In the genomic region with DNA sequence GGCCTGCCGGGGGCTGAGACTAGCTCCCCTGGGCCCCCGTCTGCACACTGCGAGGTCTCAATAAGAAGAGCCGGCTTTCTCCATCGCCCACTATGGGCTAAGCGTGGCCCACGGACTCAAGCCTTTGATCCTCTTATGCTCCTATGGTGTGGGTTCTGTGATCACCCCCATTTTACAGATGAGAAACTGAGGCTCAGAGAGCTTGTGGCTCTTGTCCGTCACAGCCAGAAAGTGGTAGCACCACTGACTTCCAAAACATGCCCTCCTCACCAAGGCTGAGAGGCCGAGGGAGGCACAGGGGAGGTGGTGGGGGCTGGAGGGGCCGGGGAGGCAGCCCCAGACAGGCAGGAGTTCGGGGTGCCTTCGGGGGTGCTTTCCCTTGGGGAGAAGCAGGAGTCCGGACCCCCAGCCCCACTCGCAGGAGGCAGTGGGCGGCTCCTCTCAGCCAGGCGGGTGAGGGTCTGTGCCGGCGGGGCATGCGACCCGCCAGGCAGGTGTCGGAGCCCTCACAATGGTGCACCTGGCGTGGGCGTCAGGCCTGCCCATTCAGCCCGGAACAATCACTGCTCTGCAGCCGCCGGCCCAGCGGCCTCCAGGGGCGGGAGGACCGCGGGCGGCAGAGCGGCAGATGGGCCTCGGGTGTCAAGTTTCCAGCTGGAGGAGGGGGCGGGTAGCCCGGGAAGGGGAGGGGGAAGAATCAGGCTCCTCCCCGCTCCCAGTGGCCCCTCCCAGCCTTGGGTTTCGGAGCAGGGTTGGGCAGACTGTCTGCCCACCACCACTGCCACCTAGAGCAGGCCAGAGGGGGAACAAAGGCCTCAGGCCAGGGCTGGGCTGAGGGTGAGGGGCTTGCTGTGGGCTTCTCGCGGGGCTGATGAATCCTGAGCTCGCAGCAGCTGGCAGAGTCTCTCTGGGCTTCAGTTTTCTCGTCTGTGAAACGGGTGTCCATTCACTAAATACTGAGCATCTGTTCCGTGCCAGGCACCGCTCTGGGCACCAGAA, we compare ENCODE assay signal across 1 cellular context.
TF ChIP-seq lines count a peak whose summit lies in the region.

No MANE protein-coding gene starts in this region.

TF ChIP-seq in GM12878, 131 proteins besides CTCF, POLR2A, EP300 and RAD21 (continued from another document):
- TF ChIP-seq, protein P1, sequence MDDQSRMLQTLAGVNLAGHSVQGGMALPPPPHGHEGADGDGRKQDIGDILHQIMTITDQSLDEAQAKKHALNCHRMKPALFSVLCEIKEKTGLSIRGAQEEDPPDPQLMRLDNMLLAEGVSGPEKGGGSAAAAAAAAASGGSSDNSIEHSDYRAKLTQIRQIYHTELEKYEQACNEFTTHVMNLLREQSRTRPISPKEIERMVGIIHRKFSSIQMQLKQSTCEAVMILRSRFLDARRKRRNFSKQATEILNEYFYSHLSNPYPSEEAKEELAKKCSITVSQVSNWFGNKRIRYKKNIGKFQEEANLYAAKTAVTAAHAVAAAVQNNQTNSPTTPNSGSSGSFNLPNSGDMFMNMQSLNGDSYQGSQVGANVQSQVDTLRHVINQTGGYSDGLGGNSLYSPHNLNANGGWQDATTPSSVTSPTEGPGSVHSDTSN (IDR thresholded peaks at IDR 0.05; ENCODE audit: insufficient replicate concordance, low read depth, low read length), result no peak
- TF ChIP-seq YY1 (IDR thresholded peaks at IDR 0.05; ENCODE audit: low read depth, low read length) (no peak), ASH2L (IDR thresholded peaks at IDR 0.05; ENCODE audit: borderline replicate concordance, low read depth) (no peak), RBBP5 (conservative IDR thresholded peaks at IDR 0.05) (no peak)
